22 cellular contexts compared by ENCODE assay signal in the genomic region with DNA sequence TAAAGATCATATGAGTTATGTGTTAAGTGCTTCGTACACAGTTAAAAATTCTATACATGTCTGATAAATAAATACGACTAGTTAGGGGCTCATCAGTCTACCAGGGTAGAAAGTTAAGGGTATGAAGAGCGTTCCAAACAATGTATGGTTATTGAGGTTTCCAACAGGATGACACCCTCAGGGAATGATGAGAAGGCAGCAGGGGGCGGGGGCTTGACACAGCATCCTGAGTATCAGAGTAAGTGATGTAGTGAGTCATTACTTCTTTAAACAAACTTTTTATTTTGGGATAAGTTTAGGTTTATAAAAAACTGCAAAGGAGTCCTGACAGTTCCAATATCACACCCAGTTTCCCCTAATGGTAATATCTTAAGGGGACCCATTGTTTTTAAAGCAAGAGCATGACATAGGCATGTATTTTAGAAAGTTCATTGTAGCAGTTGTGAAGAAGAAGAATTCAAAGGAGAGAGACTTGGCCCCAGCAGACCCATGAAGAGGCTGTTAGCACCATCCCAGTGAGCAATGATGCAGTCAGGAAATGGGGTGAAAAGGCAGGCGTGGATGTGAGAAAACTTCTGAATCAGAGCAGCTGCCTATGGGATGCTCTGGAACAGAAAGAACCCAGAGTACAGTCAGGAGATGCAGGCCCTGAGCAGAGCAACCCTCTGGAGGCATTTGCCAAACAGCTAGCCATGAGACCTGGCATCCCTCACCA.
"Had no signal": no experiment of that assay in that cellular context is flagged by ENCODE, and none has a peak within 500 bp of the region (broad histone marks: within the 10 kb centered on the region; RNA-seq: fewer than 3 reads in every experiment).

No MANE protein-coding gene starts in this region.

- H3K27ac Mint-ChIP-seq: activated naive CD8-positive, alpha-beta T cell treated with anti-CD3 and anti-CD28 coated beads for 36 hours; activated T-cell treated with anti-CD3 and anti-CD28 coated beads, Interleukin-2, amount 50 U/mL, for 72 hours; nephron; progenitor cell of endocrine pancreas; T-helper 1 cell treated with Interleukin-12 subunit alpha and Interleukin-12 subunit beta and Interleukin-4 antibody, amounts not matched to agents 30 μg/mL and 1 μg/mL, for 36 hours had no signal

- H3K27me3 ChIP-seq: ascending aorta, right lobe of liver, spleen, suprapubic skin, upper lobe of right lung had no signal

- H3K36me3 Mint-ChIP-seq: activated naive CD8-positive, alpha-beta T cell treated with anti-CD3 and anti-CD28 coated beads for 36 hours had no signal

- H3K27ac ChIP-seq: ascending aorta, cardiac muscle cell, heart left ventricle, left ventricle myocardium inferior, right lobe of liver, spleen, suprapubic skin, upper lobe of right lung had no signal

- H3K4me1 Mint-ChIP-seq: activated naive CD8-positive, alpha-beta T cell treated with anti-CD3 and anti-CD28 coated beads for 36 hours; nephron had no signal

- ATAC-seq: activated CD4-positive, CD25-positive, alpha-beta regulatory T cell treated with anti-CD3 and anti-CD28 coated beads, Interleukin-2, amount 50 U/mL, for 24 hours; activated T-cell treated with anti-CD3 and anti-CD28 coated beads, Interleukin-2, amount 50 U/mL, for 72 hours; esophagus mucosa; heart left ventricle; right lobe of liver; stimulated activated naive CD8-positive, alpha-beta T cell treated with anti-CD3 and anti-CD28 coated beads, Interleukin-15, Interleukin-2, amounts not matched to agents 100 U/mL and 50 U/mL, for 24 hours; upper lobe of right lung had no signal

- DNase-seq: activated CD4-positive, alpha-beta T cell treated with anti-CD3 and anti-CD28 coated beads, Interleukin-2, amount 50 U/mL, for 4 hours; activated gamma-delta T cell treated with Interleukin-2 at 50 U/mL for 16 hours; activated naive CD8-positive, alpha-beta T cell treated with anti-CD3 and anti-CD28 coated beads for 36 hours; activated T-cell treated with anti-CD3 and anti-CD28 coated beads, Interleukin-2, amount 50 U/mL, for 72 hours; heart left ventricle; kidney; left ventricle myocardium inferior; mesendoderm; occipital lobe; right lobe of liver; spleen; stimulated activated CD4-positive, alpha-beta T cell treated with anti-CD3 and anti-CD28 coated beads, Interleukin-1b, Interleukin-23, amount 100 ng/mL, for 48 hours; stimulated activated naive CD8-positive, alpha-beta T cell treated with anti-CD3 and anti-CD28 coated beads, Interleukin-15, Interleukin-2, amounts not matched to agents 100 U/mL and 50 U/mL, for 24 hours; upper lobe of right lung had no signal

- H3K4me3 Mint-ChIP-seq: activated naive CD8-positive, alpha-beta T cell treated with anti-CD3 and anti-CD28 coated beads for 36 hours; activated T-cell treated with anti-CD3 and anti-CD28 coated beads, Interleukin-2, amount 50 U/mL, for 72 hours; nephron; T-helper 1 cell treated with Interleukin-12 subunit alpha and Interleukin-12 subunit beta and Interleukin-4 antibody, amounts not matched to agents 30 μg/mL and 1 μg/mL, for 36 hours had no signal

- H3K9me3 Mint-ChIP-seq: activated naive CD8-positive, alpha-beta T cell treated with anti-CD3 and anti-CD28 coated beads for 36 hours; nephron; T-helper 1 cell treated with Interleukin-12 subunit alpha and Interleukin-12 subunit beta and Interleukin-4 antibody, amounts not matched to agents 30 μg/mL and 1 μg/mL, for 36 hours had no signal

- H3K9me3 ChIP-seq: ascending aorta, heart left ventricle, left ventricle myocardium inferior, right lobe of liver, spleen, suprapubic skin, upper lobe of right lung had no signal

- H3K4me3 ChIP-seq: ascending aorta, cardiac muscle cell, heart left ventricle, left ventricle myocardium inferior, right lobe of liver, spleen, suprapubic skin, upper lobe of right lung had no signal

- H3K36me3 ChIP-seq: ascending aorta, cardiac muscle cell, heart left ventricle, left ventricle myocardium inferior, right lobe of liver, spleen, suprapubic skin, upper lobe of right lung had no signal

- H3K4me1 ChIP-seq: ascending aorta, heart left ventricle, left ventricle myocardium inferior, right lobe of liver, spleen, suprapubic skin, upper lobe of right lung had no signal
